In genomic region chr19:407501-408440, GRCh38 we compare ENCODE assay signal across 16 cellular contexts. TPM values are rescaled to one million over a fixed set of nuclear protein-coding genes. Genes with fewer than 3 reads are reported as not detected.
DNase-seq lines count a peak whose midpoint lies in the region; ATAC-seq and TF ChIP-seq lines count a peak whose summit lies in the region.
"Had no signal": no experiment of that assay in that cellular context is flagged by ENCODE, and none has a peak within 500 bp of the region (broad histone marks: within the 10 kb centered on the region; RNA-seq: fewer than 3 reads in every experiment).

No MANE protein-coding gene starts in this region.

- no peak overlapping the region for H3K27ac ChIP-seq in mesendoderm (ENCODE audit: low read depth, low read length)
- no peak overlapping the region for H3K27ac ChIP-seq in upper lobe of left lung
- H3K27ac ChIP-seq: RWPE1, testis had no signal

- CTCF ChIA-PET in activated naive CD4-positive, alpha-beta T cell treated with anti-CD3 and anti-CD28 coated beads, Interleukin-2, amount 10 ng/mL, durations not matched to agents 7 days and 5 days (lab: Charles Lee) = no interaction called here

- no peak overlapping the region for H3K23ac ChIP-seq in mesendoderm (ENCODE audit: low read length)

- H3K9ac ChIP-seq in mesendoderm (ENCODE audit: low read length) = no peak overlapping the region

- H3K79me2 ChIP-seq in mesendoderm (ENCODE audit: control insufficient read depth, insufficient read depth, low read length) = no peaks in the 10 kb centered on the region

- no peak overlapping the region for H2BK120ac ChIP-seq in mesendoderm (ENCODE audit: low read depth, low read length)

- no peak overlapping the region for H3K4me2 ChIP-seq in mesendoderm (ENCODE audit: low read length)

- H3K27ac Mint-ChIP-seq in activated naive CD4-positive, alpha-beta T cell treated with anti-CD3 and anti-CD28 coated beads, Interleukin-2, amount 10 ng/mL, durations not matched to agents 7 days and 5 days = no peak overlapping the region
- no peak overlapping the region for H3K27ac Mint-ChIP-seq in effector memory CD8-positive, alpha-beta T cell
- H3K27ac Mint-ChIP-seq: activated CD8-positive, alpha-beta T cell treated with anti-CD3 and anti-CD28 coated beads for 36 hours had no signal

- H3K4me1 Mint-ChIP-seq in activated naive CD4-positive, alpha-beta T cell treated with anti-CD3 and anti-CD28 coated beads, Interleukin-2, amount 10 ng/mL, durations not matched to agents 7 days and 5 days = peaks cover 5% of the 10 kb centered on the region
- peaks cover 5 to 6% of the 10 kb centered on the region in 2 donors for H3K4me1 Mint-ChIP-seq in effector memory CD8-positive, alpha-beta T cell (ENCODE audit: low read depth in 2 of 2)

- H3K4me3 ChIP-seq in mesendoderm (ENCODE audit: low read length) (no peak overlapping the region), upper lobe of left lung (peak overlapping the region in 2 of 4 donors; percentile 38 to 60)

- no peak for TF ChIP-seq CTCF in upper lobe of left lung (IDR thresholded peaks at IDR 0.05)

- peaks cover 42% of the 10 kb centered on the region for H3K27me3 Mint-ChIP-seq in activated naive CD4-positive, alpha-beta T cell treated with anti-CD3 and anti-CD28 coated beads, Interleukin-2, amount 10 ng/mL, durations not matched to agents 7 days and 5 days
- peaks cover 17 to 33% of the 10 kb centered on the region in 2 donors for H3K27me3 Mint-ChIP-seq in effector memory CD8-positive, alpha-beta T cell

- H3K18ac ChIP-seq in mesendoderm (ENCODE audit: low read length) = peak overlapping the region; percentile 95

- TF ChIP-seq POLR2A in upper lobe of left lung (IDR thresholded peaks at IDR 0.05) (no peak), GM18505 (IDR thresholded peaks at IDR 0.05; ENCODE audit: borderline replicate concordance, extremely low read depth, insufficient read depth, insufficient read length) (no peak)

- H4K8ac ChIP-seq in mesendoderm (ENCODE audit: low read depth, low read length) = no peak overlapping the region

- no peak overlapping the region for H2BK15ac ChIP-seq in mesendoderm (replicated peaks; ENCODE audit: low read depth)

- no CpG with 5 or more reads among the region's 71 CpGs for WGBS in mesendoderm (ENCODE audit: extremely low coverage, insufficient coverage, low lambda C conversion rate)
- WGBS in upper lobe of left lung, 2 donors = 79 to 94% methylated on average over 8 to 56 of the region's 71 CpGs

- H3K9me3 ChIP-seq in upper lobe of left lung = no peaks in the 10 kb centered on the region
- H3K9me3 ChIP-seq: testis had no signal

- H3K27me3 ChIP-seq in mesendoderm (ENCODE audit: insufficient read depth, low read length, poor library complexity) (peaks cover 4% of the 10 kb centered on the region), upper lobe of left lung (peaks cover 0 to 27% (median 16%) of the 10 kb centered on the region in 4 donors)
- H3K27me3 ChIP-seq: testis had no signal

- no peaks in the 10 kb centered on the region for H3K9me3 Mint-ChIP-seq in activated naive CD4-positive, alpha-beta T cell treated with anti-CD3 and anti-CD28 coated beads, Interleukin-2, amount 10 ng/mL, durations not matched to agents 7 days and 5 days
- H3K9me3 Mint-ChIP-seq in effector memory CD8-positive, alpha-beta T cell = no peaks in the 10 kb centered on the region
- H3K9me3 Mint-ChIP-seq: activated CD8-positive, alpha-beta T cell treated with anti-CD3 and anti-CD28 coated beads for 36 hours; central memory CD8-positive, alpha-beta T cell had no signal

- no peak for TF ChIP-seq EP300 in upper lobe of left lung (IDR thresholded peaks at IDR 0.05)

- no peaks in the 10 kb centered on the region for H3K36me3 Mint-ChIP-seq in activated naive CD4-positive, alpha-beta T cell treated with anti-CD3 and anti-CD28 coated beads, Interleukin-2, amount 10 ng/mL, durations not matched to agents 7 days and 5 days
- H3K36me3 Mint-ChIP-seq in effector memory CD8-positive, alpha-beta T cell (ENCODE audit: insufficient read depth) = no peaks in the 10 kb centered on the region

- no peak overlapping the region for H2AK5ac ChIP-seq in mesendoderm (ENCODE audit: low read length)

- H2BK5ac ChIP-seq in mesendoderm (ENCODE audit: low read length) = no peak overlapping the region

- no peaks in the 10 kb centered on the region for H3K36me3 ChIP-seq in mesendoderm (ENCODE audit: control insufficient read depth, insufficient read depth, low read length)
- H3K36me3 ChIP-seq in upper lobe of left lung = no peaks in the 10 kb centered on the region

- no peak overlapping the region for H3K56ac ChIP-seq in mesendoderm (ENCODE audit: low read length)

- H3K79me1 ChIP-seq in mesendoderm (ENCODE audit: low read length) = no peaks in the 10 kb centered on the region

- no peak overlapping the region for H4K5ac ChIP-seq in mesendoderm (ENCODE audit: low read length)

- no peak for ATAC-seq in effector memory CD8-positive, alpha-beta T cell (replicated peaks)
- ATAC-seq in upper lobe of left lung (ENCODE audit: low FRiP score in 2 of 2) (no peak), GM18505 (IDR thresholded peaks at IDR 0.05; ENCODE audit: unreplicated experiment) (no peak), HG03378 (IDR thresholded peaks at IDR 0.05; ENCODE audit: unreplicated experiment) (no peak)

- H3K4me1 ChIP-seq in mesendoderm (ENCODE audit: control insufficient read depth, low read depth, low read length) (no peaks in the 10 kb centered on the region), upper lobe of left lung (peaks cover 19 to 27% (median 22%) of the 10 kb centered on the region in 4 donors)

- peak overlapping the region; percentile 40 for H3K4ac ChIP-seq in mesendoderm (ENCODE audit: low read depth, low read length)

- peak; percentile 8 for DNase-seq in activated naive CD4-positive, alpha-beta T cell treated with anti-CD3 and anti-CD28 coated beads, Interleukin-2, amount 50 U/mL, for 16 hours
- DNase-seq in activated naive CD4-positive, alpha-beta T cell treated with anti-CD3 and anti-CD28 coated beads, Interleukin-2, amount 10 ng/mL, durations not matched to agents 7 days and 5 days = no peak
- no peak for DNase-seq in effector memory CD8-positive, alpha-beta T cell
- DNase-seq in mesendoderm = no peak
- DNase-seq in upper lobe of left lung = peak; percentile 12 to 80
- no peak for DNase-seq in foreskin melanocyte
- DNase-seq: activated CD8-positive, alpha-beta T cell treated with anti-CD3 and anti-CD28 coated beads for 36 hours; activated naive CD4-positive, alpha-beta T cell; hippocampal formation; Kasumi-1; NCI-H526 treated with DMSO at 0.1 percent for 48 hours; testis had no signal

- no peak overlapping the region for H3K4me3 Mint-ChIP-seq in activated naive CD4-positive, alpha-beta T cell treated with anti-CD3 and anti-CD28 coated beads, Interleukin-2, amount 10 ng/mL, durations not matched to agents 7 days and 5 days
- peak overlapping the region; percentile 8 to 12 for H3K4me3 Mint-ChIP-seq in effector memory CD8-positive, alpha-beta T cell
- H3K4me3 Mint-ChIP-seq: activated CD8-positive, alpha-beta T cell treated with anti-CD3 and anti-CD28 coated beads for 36 hours; central memory CD8-positive, alpha-beta T cell had no signal

RNA-seq across cellular contexts. Expression of gene C2CD4C, which starts 1.2 kb away (rescaled TPM):
- 1.4 TPM for polyA plus RNA-seq in mesendoderm (2013, experiment 1 of 2)
- 1.5 TPM for polyA plus RNA-seq in mesendoderm (2013, experiment 2 of 2)
- total RNA-seq in upper lobe of left lung = 1 to 10 TPM in 4 of 6 donors, under 1 TPM in 2; 0.76 to 2.1 (median 1.6) TPM

RNA-seq across cellular contexts. Expression of gene SHC2, which starts 53.1 kb away (rescaled TPM):
- polyA plus RNA-seq in mesendoderm (2013, experiment 1 of 2) = 1.3 TPM
- polyA plus RNA-seq in mesendoderm (2013, experiment 2 of 2) = 0.91 TPM
- total RNA-seq in upper lobe of left lung = 100 to 1,000 TPM in 1 of 6 donors, 10 to 100 TPM in 5; 10.5 to 104 (median 22.5) TPM

Comparison
In these comparisons a context has a peak if more than half of its experiments do, and no peak if none do; other contexts are left out.
1. DNase-seq: peak in activated naive CD4-positive, alpha-beta T cell treated with anti-CD3 and anti-CD28 coated beads, Interleukin-2, amount 50 U/mL, for 16 hours (single experiment) and upper lobe of left lung (2 of 2); none in activated naive CD4-positive, alpha-beta T cell treated with anti-CD3 and anti-CD28 coated beads, Interleukin-2, amount 10 ng/mL, durations not matched to agents 7 days and 5 days (single experiment), effector memory CD8-positive, alpha-beta T cell (0 of 3), mesendoderm (single experiment) and foreskin melanocyte (single experiment).